30 cellular contexts compared by ENCODE assay signal in genomic region chr1:81654147-81654546, GRCh38.
A peak's percentile ranks its signal among the peaks of the same experiment; 100 is the strongest.
DNase-seq lines count a peak whose midpoint lies in the region; ATAC-seq, FAIRE-seq and TF ChIP-seq lines count a peak whose summit lies in the region.
"Had no signal": no experiment of that assay in that cellular context is flagged by ENCODE, and none has a peak within 500 bp of the region (broad histone marks: within the 10 kb centered on the region; RNA-seq: fewer than 3 reads in every experiment).

No MANE protein-coding gene starts in this region.

- POLR2A ChIA-PET in H1 (lab: Charles Lee; ENCODE audit: partially characterized antibody), result no interaction called here

- FAIRE-seq in H1 (lab: Jason Lieb, UNC), result no peak
- FAIRE-seq: colon, G401.6 had no signal

- no peaks in the 10 kb centered on the region for H3K27me3 ChIP-seq in H1 (replicated peaks in 1 of 4; ENCODE audit: control insufficient read depth in 3 of 4, extremely low read depth in 1 of 4, insufficient read depth in 3 of 4, low read length in 3 of 4)
- H3K27me3 ChIP-seq: BLaER1 treated with 17β-estradiol and CSF1 and Interleukin-3, amounts not matched to agents 10 nM and 100 nM; heart left ventricle; Peyer's patch; tibial nerve had no signal

- in situ Hi-C loops in GM13977 (cut with MboI; ENCODE audit: low pct_unique_long_range_greater_than_20kb, low sequenced_read_pairs, unreplicated experiment), result no loop called here

- H3K4me3 ChIP-seq in H1 (ENCODE audit: extremely low read depth in 1 of 4, insufficient read depth in 2 of 4, low read depth in 3 of 4, low read length in 4 of 4), result no peak overlapping the region
- H3K4me3 ChIP-seq: BLaER1 treated with 17β-estradiol and CSF1 and Interleukin-3, amounts not matched to agents 10 nM and 100 nM; heart left ventricle; lung; Peyer's patch; prostate gland; tibial nerve had no signal

- no peak for TF ChIP-seq EP300 in H1 (IDR thresholded peaks at IDR 0.05; ENCODE audit: borderline replicate concordance in 1 of 2, low read depth in 2 of 2, low read length in 2 of 2)

- no peak for ATAC-seq in GM19324 (IDR thresholded peaks at IDR 0.05; ENCODE audit: low FRiP score, unreplicated experiment)
- ATAC-seq in GM21447 (IDR thresholded peaks at IDR 0.05; ENCODE audit: unreplicated experiment), result no peak
- ATAC-seq: activated CD8-positive, alpha-beta T cell treated with anti-CD3 and anti-CD28 coated beads, Interleukin-2, amount 10 ng/mL, durations not matched to agents 7 days and 5 days; heart left ventricle; natural killer cell treated with Interleukin-12 subunit alpha and Interleukin-12 subunit beta and Interleukin-15 and Interleukin-18, amount 100 ng/mL, for 72 hours had no signal

- WGBS in H1 (ENCODE audit: extremely low coverage in 1 of 2, insufficient coverage in 1 of 2, insufficient read length in 1 of 2, insufficient replicate concordance in 2 of 2, low coverage in 1 of 2, low lambda C conversion rate in 2 of 2, missing lambda C conversion rate in 1 of 2), 2 experiments, result 91% methylated on average over 6 of the region's 8 CpGs; no CpG with 5 or more reads in 1 of the 2 experiments

- no peak overlapping the region for H3K9ac ChIP-seq in H1 (replicated peaks in 1 of 4; ENCODE audit: extremely low read depth in 1 of 4, low read depth in 3 of 4, low read length in 3 of 4)
- H3K9ac ChIP-seq: BLaER1 treated with 17β-estradiol and CSF1 and Interleukin-3, amounts not matched to agents 10 nM and 100 nM had no signal

- DNase-seq in DMS53 (lab: John Stamatoyannopoulos, UW), result peak; percentile 38
- no peak for DNase-seq in DMS53 treated with DMSO at 0.1 percent for 48 hours (lab: John Stamatoyannopoulos, UW; ENCODE audit: unreplicated experiment)
- DNase-seq in H1 (ENCODE audit: low read depth in 1 of 2, low spot score in 2 of 2), result no peak
- DNase-seq in iris pigment epithelial cell (ENCODE audit: low read depth), result peak; percentile 14
- no peak for DNase-seq in glomerular visceral epithelial cell (ENCODE audit: extremely low spot score)
- no peak for DNase-seq in GM13977 (ENCODE audit: low spot score)
- DNase-seq: activated CD8-positive, alpha-beta T cell treated with anti-CD3 and anti-CD28 coated beads, Interleukin-2, amount 10 ng/mL, durations not matched to agents 7 days and 5 days; activated naive CD4-positive, alpha-beta T cell treated with anti-CD3 and anti-CD28 coated beads, Interleukin-2, amount 50 U/mL, for 16 hours; amniotic stem cell; effector CD4-positive, alpha-beta T cell; foreskin fibroblast; heart left ventricle; NCI-H1417 treated with DMSO at 0.1 percent for 48 hours; NCI-H2081 treated with DMSO at 0.1 percent for 48 hours; NCI-H345; occipital lobe; Peyer's patch; SHP77; stimulated activated CD4-positive, alpha-beta T cell treated with anti-CD3 and anti-CD28 coated beads, Interleukin-4, amount 100 ng/mL, for 4 hours had no signal

- no peak overlapping the region; the same call in 1 of the 2 replicates for H2BK12ac ChIP-seq in H1 (ENCODE audit: low read depth, low read length)

- H3K4me2 ChIP-seq in H1 (ENCODE audit: insufficient read depth in 1 of 2, low read depth in 2 of 2, low read length in 2 of 2), result no peak overlapping the region
- H3K4me2 ChIP-seq: BLaER1 treated with 17β-estradiol and CSF1 and Interleukin-3, amounts not matched to agents 10 nM and 100 nM had no signal

- CTCF ChIA-PET in H1 (lab: Charles Lee; ENCODE audit: partially characterized antibody), result no interaction called here

- H3K79me1 ChIP-seq in H1 (ENCODE audit: low read depth, low read length), result no peaks in the 10 kb centered on the region

- H3K23ac ChIP-seq in H1 (ENCODE audit: insufficient read length), result no peak overlapping the region

- no peak overlapping the region for H4K8ac ChIP-seq in H1 (ENCODE audit: extremely low read depth, insufficient read depth, low read length)

- H2BK20ac ChIP-seq in H1 (ENCODE audit: low read length), result peak overlapping the region; percentile 24; the same call in 1 of the 2 replicates

- H2AK5ac ChIP-seq in H1 (ENCODE audit: low read depth, low read length), result 0 out of 2 replicates have a peak overlapping the region, but pooled peaks have one; percentile 16

- no peak overlapping the region for H3K56ac ChIP-seq in H1 (replicated peaks; ENCODE audit: insufficient read length, low read depth, low read length)

- no peak overlapping the region for H3K18ac ChIP-seq in H1 (ENCODE audit: extremely low read depth, low read length)

- no peak for TF ChIP-seq POLR2A in H1 (IDR thresholded peaks at IDR 0.05; ENCODE audit: control extremely low read depth in 1 of 2, low read depth in 2 of 2, low read length in 2 of 2)

- H3K4ac ChIP-seq in H1 (replicated peaks; ENCODE audit: insufficient read length, low read depth, low read length), result no peak overlapping the region

- H4K91ac ChIP-seq in H1 (replicated peaks; ENCODE audit: insufficient read length, low read length), result peak overlapping the region; percentile 68

- no peak overlapping the region for H2AFZ ChIP-seq in H1 (ENCODE audit: low read length)

- H3K4me1 ChIP-seq in H1 (replicated peaks in 1 of 4; ENCODE audit: control insufficient read depth in 3 of 4, insufficient read depth in 4 of 4, low read length in 3 of 4), result peaks cover 0 to 6% (median 0%) of the 10 kb centered on the region in 4 experiments; a peak in 4 of 7 replicates
- H3K4me1 ChIP-seq: BLaER1 treated with 17β-estradiol and CSF1 and Interleukin-3, amounts not matched to agents 10 nM and 100 nM; Peyer's patch; prostate gland had no signal

- no peaks in the 10 kb centered on the region for H3K23me2 ChIP-seq in H1 (ENCODE audit: low read depth, low read length)

- H4K20me1 ChIP-seq in H1 (replicated peaks in 1 of 2; ENCODE audit: control insufficient read depth in 1 of 2, insufficient read depth in 2 of 2, low read length in 2 of 2), result no peaks in the 10 kb centered on the region
- H4K20me1 ChIP-seq: BLaER1 treated with 17β-estradiol and CSF1 and Interleukin-3, amounts not matched to agents 10 nM and 100 nM had no signal

- no peak overlapping the region for H2BK120ac ChIP-seq in H1 (replicated peaks; ENCODE audit: low read depth, low read length)

- H3K14ac ChIP-seq in H1 (ENCODE audit: insufficient read length), result no peak overlapping the region

- no peaks in the 10 kb centered on the region for H3K36me3 ChIP-seq in H1 (ENCODE audit: control insufficient read depth in 2 of 4, insufficient read depth in 4 of 4, low read length in 3 of 4)
- H3K36me3 ChIP-seq: BLaER1 treated with 17β-estradiol and CSF1 and Interleukin-3, amounts not matched to agents 10 nM and 100 nM; heart left ventricle; Peyer's patch; prostate gland; tibial nerve had no signal

- no peak overlapping the region for H2BK15ac ChIP-seq in H1 (ENCODE audit: low read length)

- H3K27ac ChIP-seq in H1 (ENCODE audit: low read depth, low read length), result no peak overlapping the region
- H3K27ac ChIP-seq: 22Rv1; BLaER1 treated with 17β-estradiol and CSF1 and Interleukin-3, amounts not matched to agents 10 nM and 100 nM; heart left ventricle; HL-60; Peyer's patch; prostate gland; tibial nerve had no signal

- no peak for TF ChIP-seq RAD21 in H1 (IDR thresholded peaks at IDR 0.05 in 1 of 2, conservative IDR thresholded peaks at IDR 0.05 in 1 of 2; ENCODE audit: low read depth in 2 of 2, low read length in 2 of 2)

- TF ChIP-seq CTCF in H1 (IDR thresholded peaks at IDR 0.05; ENCODE audit: control extremely low read depth in 1 of 3, insufficient read depth in 1 of 3, low read depth in 1 of 3, low read length in 3 of 3) (no peak), GM13977 (IDR thresholded peaks at IDR 0.05; ENCODE audit: extremely low read depth, insufficient read depth, missing control alignments) (no peak)

- no peaks in the 10 kb centered on the region for H3K79me2 ChIP-seq in H1 (ENCODE audit: control insufficient read depth in 1 of 2, insufficient read depth in 2 of 2, low read length in 2 of 2)

- H3K9me3 ChIP-seq in H1 (ENCODE audit: insufficient read depth in 2 of 2, low read depth in 1 of 2, low read length in 1 of 2), result no peaks in the 10 kb centered on the region
- H3K9me3 ChIP-seq: BLaER1 treated with 17β-estradiol and CSF1 and Interleukin-3, amounts not matched to agents 10 nM and 100 nM; heart left ventricle; Peyer's patch; prostate gland; tibial nerve had no signal

- peak overlapping the region; percentile 26; the same call in 1 of the 2 replicates for H2BK5ac ChIP-seq in H1 (ENCODE audit: low read depth, low read length)

- H4K5ac ChIP-seq in H1 (ENCODE audit: insufficient read length, low read depth, low read length), result no peak overlapping the region

TF ChIP-seq in H1, 55 proteins besides CTCF, POLR2A, EP300 and RAD21 (continues in another document):
- TF ChIP-seq, protein P1, sequence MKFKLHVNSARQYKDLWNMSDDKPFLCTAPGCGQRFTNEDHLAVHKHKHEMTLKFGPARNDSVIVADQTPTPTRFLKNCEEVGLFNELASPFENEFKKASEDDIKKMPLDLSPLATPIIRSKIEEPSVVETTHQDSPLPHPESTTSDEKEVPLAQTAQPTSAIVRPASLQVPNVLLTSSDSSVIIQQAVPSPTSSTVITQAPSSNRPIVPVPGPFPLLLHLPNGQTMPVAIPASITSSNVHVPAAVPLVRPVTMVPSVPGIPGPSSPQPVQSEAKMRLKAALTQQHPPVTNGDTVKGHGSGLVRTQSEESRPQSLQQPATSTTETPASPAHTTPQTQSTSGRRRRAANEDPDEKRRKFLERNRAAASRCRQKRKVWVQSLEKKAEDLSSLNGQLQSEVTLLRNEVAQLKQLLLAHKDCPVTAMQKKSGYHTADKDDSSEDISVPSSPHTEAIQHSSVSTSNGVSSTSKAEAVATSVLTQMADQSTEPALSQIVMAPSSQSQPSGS (IDR thresholded peaks at IDR 0.05; ENCODE audit: low read length), result no peak
- TF ChIP-seq ASH2L (IDR thresholded peaks at IDR 0.05; ENCODE audit: low read length) (no peak), YY1 (IDR thresholded peaks at IDR 0.05; ENCODE audit: low read depth, low read length) (no peak), CHD2 (IDR thresholded peaks at IDR 0.05; ENCODE audit: low read length) (no peak), SP2 (IDR thresholded peaks at IDR 0.05; ENCODE audit: low read length) (no peak), CHD1 (IDR thresholded peaks at IDR 0.05; ENCODE audit: low read depth, low read length) (no peak), SRF (IDR thresholded peaks at IDR 0.05; ENCODE audit: low read depth, low read length) (no peak), MAFK (IDR thresholded peaks at IDR 0.05; ENCODE audit: low read depth, low read length) (no peak), TBP (IDR thresholded peaks at IDR 0.05; ENCODE audit: low read depth, low read length) (no peak), FOSL1 (IDR thresholded peaks at IDR 0.05; ENCODE audit: insufficient read depth, low read depth, low read length) (no peak), TCF12 (IDR thresholded peaks at IDR 0.05; ENCODE audit: low read depth, low read length) (no peak), KDM5A (IDR thresholded peaks at IDR 0.05; ENCODE audit: low read length) (no peak)
- TF ChIP-seq, protein P2, sequence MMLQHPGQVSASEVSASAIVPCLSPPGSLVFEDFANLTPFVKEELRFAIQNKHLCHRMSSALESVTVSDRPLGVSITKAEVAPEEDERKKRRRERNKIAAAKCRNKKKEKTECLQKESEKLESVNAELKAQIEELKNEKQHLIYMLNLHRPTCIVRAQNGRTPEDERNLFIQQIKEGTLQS (IDR thresholded peaks at IDR 0.05; ENCODE audit: insufficient read depth, low read depth, low read length), result no peak

Comparison
In these comparisons a context has a peak if more than half of its experiments do, and no peak if none do; other contexts are left out.
1. DNase-seq: peak in DMS53 (single experiment) and iris pigment epithelial cell (single experiment); none in DMS53 treated with DMSO at 0.1 percent for 48 hours (single experiment), H1 (0 of 2), glomerular visceral epithelial cell (single experiment) and GM13977 (single experiment).